In the genomic region with DNA sequence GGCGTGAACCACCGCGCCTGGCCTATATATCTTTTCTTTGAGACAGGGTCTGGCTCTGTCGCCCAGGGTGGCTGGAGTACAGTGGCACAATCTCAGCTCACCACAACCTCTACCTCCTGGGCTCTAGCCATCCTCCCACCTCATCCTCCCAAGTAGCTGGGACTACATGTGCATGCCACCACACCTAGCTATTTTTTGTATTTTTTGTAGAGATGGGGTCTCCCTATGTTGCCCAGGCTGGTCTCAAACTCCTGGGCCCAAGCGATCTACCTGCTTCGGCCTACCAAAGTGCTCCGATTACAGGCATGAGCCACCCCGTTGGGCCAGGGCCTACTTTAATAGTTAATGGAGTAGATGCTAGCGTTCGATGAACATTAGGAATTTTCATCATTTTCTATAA, we compare ENCODE assay signal across 7 cellular contexts. TPM values are rescaled to one million over a fixed set of nuclear protein-coding genes. Genes with fewer than 3 reads are reported as not detected.
A peak's percentile ranks its signal among the peaks of the same experiment; 100 is the strongest.
DNase-seq lines count a peak whose midpoint lies in the region; ATAC-seq and TF ChIP-seq lines count a peak whose summit lies in the region.
"Had no signal": no experiment of that assay in that cellular context is flagged by ENCODE, and none has a peak within 500 bp of the region (broad histone marks: within the 10 kb centered on the region; RNA-seq: fewer than 3 reads in every experiment).

No MANE protein-coding gene starts in this region.

- no peaks in the 10 kb centered on the region for H3F3A ChIP-seq in OCI-LY1 (ENCODE audit: insufficient read depth, low read length)

- no peaks in the 10 kb centered on the region for H3K27me3 ChIP-seq in OCI-LY1 (ENCODE audit: insufficient read depth, low read length)
- no peaks in the 10 kb centered on the region for H3K27me3 ChIP-seq in dorsolateral prefrontal cortex
- no peaks in the 10 kb centered on the region for H3K27me3 ChIP-seq in skeletal muscle tissue (ENCODE audit: control insufficient read depth in 3 of 3, insufficient read depth in 3 of 3, low read length in 3 of 3)

- ATAC-seq in GM19023 (IDR thresholded peaks at IDR 0.05; ENCODE audit: unreplicated experiment) (no peak), GM21423 (IDR thresholded peaks at IDR 0.05; ENCODE audit: unreplicated experiment) (no peak)

- no peaks in the 10 kb centered on the region for H4K20me1 ChIP-seq in OCI-LY1 (ENCODE audit: insufficient read depth, low read length)

- H3K9ac ChIP-seq in OCI-LY1 (ENCODE audit: low read length) (peak overlapping the region; percentile 90; the same call in 1 of the 2 replicates), skeletal muscle tissue (ENCODE audit: low read depth in 1 of 3, low read length in 3 of 3) (peak overlapping the region; percentile 70 to 94 (median 80))

- H3K4me2 ChIP-seq in OCI-LY1 (ENCODE audit: low read length): peak overlapping the region; percentile 86

- intact Hi-C loops in dorsolateral prefrontal cortex (cut with DNase I): loop anchor here (5.0 kb wide), 3 partner anchors 38 to 108 kb away; a partner anchor contains a TSS

- DNase-seq in dorsolateral prefrontal cortex: no peak
- no peak for DNase-seq in NCI-H2029 (lab: John Stamatoyannopoulos, UW)

- TF ChIP-seq CTCF in OCI-LY1 (IDR thresholded peaks at IDR 0.05; ENCODE audit: low read length) (no peak), dorsolateral prefrontal cortex (IDR thresholded peaks at IDR 0.05 in 54 of 56, conservative IDR thresholded peaks at IDR 0.05 in 2 of 56; ENCODE audit: low read depth in 1 of 56, partially characterized antibody in 56 of 56) (no peak)

- peak overlapping the region; percentile 73 for H3K4me3 ChIP-seq in OCI-LY1 (ENCODE audit: low read depth, low read length, poor library complexity, severe bottlenecking)
- peak overlapping the region in 58 of 59 donors; percentile 52 to 83 (median 71) for H3K4me3 ChIP-seq in dorsolateral prefrontal cortex
- peak overlapping the region in 2 of 3 donors; percentile 70 to 73 for H3K4me3 ChIP-seq in skeletal muscle tissue (ENCODE audit: low read length in 3 of 3)

- H2AFZ ChIP-seq in OCI-LY1 (ENCODE audit: low read length): no peak overlapping the region

- H3K79me2 ChIP-seq in OCI-LY1 (ENCODE audit: insufficient read depth, low read length): peaks cover 54% of the 10 kb centered on the region

- H3K9me3 ChIP-seq in OCI-LY1 (ENCODE audit: low read length): no peaks in the 10 kb centered on the region
- H3K9me3 ChIP-seq in skeletal muscle tissue (ENCODE audit: control insufficient read depth in 3 of 3, low read length in 3 of 3): no peaks in the 10 kb centered on the region

- H3K4me1 ChIP-seq in OCI-LY1 (ENCODE audit: insufficient read depth, low read length, severe bottlenecking) (peaks cover 17% of the 10 kb centered on the region), skeletal muscle tissue (ENCODE audit: control insufficient read depth in 3 of 3, insufficient read depth in 3 of 3, low read length in 3 of 3) (peaks cover 30 to 38% (median 34%) of the 10 kb centered on the region in 3 donors)

- no peaks in the 10 kb centered on the region for H3K9me2 ChIP-seq in OCI-LY1 (ENCODE audit: low read depth, low read length)

- H3K36me3 ChIP-seq in OCI-LY1 (ENCODE audit: insufficient read depth, low read length) (peaks cover 52% of the 10 kb centered on the region), skeletal muscle tissue (ENCODE audit: control insufficient read depth in 3 of 3, insufficient read depth in 3 of 3, low read length in 3 of 3) (peaks cover 19 to 21% (median 20%) of the 10 kb centered on the region in 3 donors)

- no peak overlapping the region for H3K27ac ChIP-seq in OCI-LY1 (ENCODE audit: low read depth, low read length, poor library complexity, severe bottlenecking)
- peak overlapping the region in 47 of 59 donors; percentile 3 to 96 (median 89) for H3K27ac ChIP-seq in dorsolateral prefrontal cortex
- H3K27ac ChIP-seq in skeletal muscle tissue (ENCODE audit: low read depth, low read length): peak overlapping the region; percentile 89

RNA-seq across cellular contexts. Expression of a gene that starts 3.4 kb away (rescaled TPM):
- total RNA-seq in dorsolateral prefrontal cortex: 100 to 1,000 TPM; 125 to 233 (median 181) TPM
- 20.4 TPM for total RNA-seq in skeletal muscle tissue

RNA-seq across cellular contexts. Expression of a gene that starts 14.2 kb away (rescaled TPM):
- total RNA-seq in dorsolateral prefrontal cortex (100 to 1,000 TPM in 68 of 120 experiments, 10 to 100 TPM in 52; 70.9 to 152 (median 104) TPM), skeletal muscle tissue (175 TPM)

RNA-seq across cellular contexts. Expression of a gene that starts 17.0 kb away (rescaled TPM):
- total RNA-seq in dorsolateral prefrontal cortex: 10 to 100 TPM; 44.1 to 94.0 (median 65.5) TPM
- total RNA-seq in skeletal muscle tissue: 53.8 TPM

RNA-seq across cellular contexts. Expression of a gene that starts 23.9 kb away (rescaled TPM):
- 10 to 100 TPM in 16 of 120 experiments, 1 to 10 TPM in 104; 4.4 to 13.3 (median 8.2) TPM for total RNA-seq in dorsolateral prefrontal cortex
- total RNA-seq in skeletal muscle tissue: 3.1 TPM

RNA-seq across cellular contexts. Expression of a gene that starts 31.3 kb away (rescaled TPM):
- under 1 TPM in 9 of 120 experiments, not detected in 111; 0.24 to 0.53 (median 0.29) TPM for total RNA-seq in dorsolateral prefrontal cortex
- total RNA-seq in skeletal muscle tissue: not detected
- total RNA-seq: ureter had no signal
